2 cellular contexts compared by ENCODE assay signal in the genomic region with DNA sequence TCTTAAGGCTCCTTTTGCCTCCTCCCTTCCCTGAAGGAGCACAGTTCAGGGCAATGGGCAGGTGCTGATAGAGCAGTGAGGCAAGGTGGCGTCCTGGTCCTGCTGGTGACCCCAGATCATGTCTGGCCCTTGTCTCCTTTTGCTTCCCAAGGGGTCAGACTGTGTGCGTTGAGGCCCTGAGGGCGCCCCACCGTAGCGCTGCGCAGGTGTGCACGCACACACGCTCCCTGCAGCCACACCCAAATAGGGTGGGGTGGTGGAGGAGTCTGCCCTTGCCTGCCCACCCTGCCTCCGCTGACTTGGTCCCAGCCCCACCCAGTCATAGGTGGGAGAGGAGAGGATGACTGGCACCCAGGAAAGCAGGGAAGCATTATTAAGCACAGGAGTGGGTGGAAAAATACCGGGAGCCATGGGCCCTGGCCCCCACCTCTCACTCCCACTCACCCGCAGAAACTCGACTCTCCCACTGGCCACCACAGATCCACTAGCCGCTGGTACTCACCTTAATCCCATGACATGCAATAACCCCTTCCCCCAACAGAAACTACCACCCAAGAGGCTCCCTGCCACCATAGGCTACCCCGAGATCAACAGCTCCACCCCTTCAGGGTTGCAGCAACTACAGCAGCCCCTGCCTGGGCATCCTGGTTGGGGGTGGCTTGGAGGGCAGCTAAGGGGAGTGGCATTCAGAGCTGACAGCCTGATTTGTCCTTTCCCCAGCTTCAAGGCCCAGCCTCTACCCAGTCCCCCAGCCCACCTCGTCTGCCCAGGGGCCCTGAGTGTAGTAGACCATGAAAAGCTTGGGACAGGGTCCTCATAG.
TF ChIP-seq lines count a peak whose summit lies in the region.

No MANE protein-coding gene starts in this region.

TF ChIP-seq in HEK293, 187 proteins besides CTCF, POLR2A, EP300 and RAD21:
- TF ChIP-seq ZNF623 (tag by site-specific recombination; IDR thresholded peaks at IDR 0.05), result no peak
- TF ChIP-seq, protein P1, sequence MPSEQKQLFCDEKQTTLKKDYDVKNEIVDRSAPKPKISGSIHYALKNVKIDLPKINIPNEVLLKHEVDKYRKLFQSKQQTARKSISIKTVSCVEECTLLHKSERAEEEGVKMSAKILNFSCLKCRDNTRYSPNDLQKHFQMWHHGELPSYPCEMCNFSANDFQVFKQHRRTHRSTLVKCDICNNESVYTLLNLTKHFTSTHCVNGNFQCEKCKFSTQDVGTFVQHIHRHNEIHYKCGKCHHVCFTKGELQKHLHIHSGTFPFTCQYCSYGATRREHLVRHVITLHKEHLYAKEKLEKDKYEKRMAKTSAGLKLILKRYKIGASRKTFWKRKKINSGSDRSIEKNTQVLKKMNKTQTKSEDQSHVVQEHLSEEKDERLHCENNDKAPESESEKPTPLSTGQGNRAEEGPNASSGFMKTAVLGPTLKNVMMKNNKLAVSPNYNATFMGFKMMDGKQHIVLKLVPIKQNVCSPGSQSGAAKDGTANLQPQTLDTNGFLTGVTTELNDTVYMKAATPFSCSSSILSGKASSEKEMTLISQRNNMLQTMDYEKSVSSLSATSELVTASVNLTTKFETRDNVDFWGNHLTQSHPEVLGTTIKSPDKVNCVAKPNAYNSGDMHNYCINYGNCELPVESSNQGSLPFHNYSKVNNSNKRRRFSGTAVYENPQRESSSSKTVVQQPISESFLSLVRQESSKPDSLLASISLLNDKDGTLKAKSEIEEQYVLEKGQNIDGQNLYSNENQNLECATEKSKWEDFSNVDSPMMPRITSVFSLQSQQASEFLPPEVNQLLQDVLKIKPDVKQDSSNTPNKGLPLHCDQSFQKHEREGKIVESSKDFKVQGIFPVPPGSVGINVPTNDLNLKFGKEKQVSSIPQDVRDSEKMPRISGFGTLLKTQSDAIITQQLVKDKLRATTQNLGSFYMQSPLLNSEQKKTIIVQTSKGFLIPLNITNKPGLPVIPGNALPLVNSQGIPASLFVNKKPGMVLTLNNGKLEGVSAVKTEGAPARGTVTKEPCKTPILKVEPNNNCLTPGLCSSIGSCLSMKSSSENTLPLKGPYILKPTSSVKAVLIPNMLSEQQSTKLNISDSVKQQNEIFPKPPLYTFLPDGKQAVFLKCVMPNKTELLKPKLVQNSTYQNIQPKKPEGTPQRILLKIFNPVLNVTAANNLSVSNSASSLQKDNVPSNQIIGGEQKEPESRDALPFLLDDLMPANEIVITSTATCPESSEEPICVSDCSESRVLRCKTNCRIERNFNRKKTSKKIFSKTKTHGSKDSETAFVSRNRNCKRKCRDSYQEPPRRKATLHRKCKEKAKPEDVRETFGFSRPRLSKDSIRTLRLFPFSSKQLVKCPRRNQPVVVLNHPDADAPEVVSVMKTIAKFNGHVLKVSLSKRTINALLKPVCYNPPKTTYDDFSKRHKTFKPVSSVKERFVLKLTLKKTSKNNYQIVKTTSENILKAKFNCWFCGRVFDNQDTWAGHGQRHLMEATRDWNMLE (tag by site-specific recombination; conservative IDR thresholded peaks at IDR 0.05; ENCODE audit: low read depth), result no peak
- peak; percentile 80 for TF ChIP-seq KLF1 (tag by site-specific recombination; IDR thresholded peaks at IDR 0.05)
- TF ChIP-seq ZFHX2 (tag by site-specific recombination; conservative IDR thresholded peaks at IDR 0.05), result peak; percentile 78
- peak; percentile 88 for TF ChIP-seq EGR2 (tag by site-specific recombination; IDR thresholded peaks at IDR 0.05; ENCODE audit: low read depth)
- TF ChIP-seq, protein P2, sequence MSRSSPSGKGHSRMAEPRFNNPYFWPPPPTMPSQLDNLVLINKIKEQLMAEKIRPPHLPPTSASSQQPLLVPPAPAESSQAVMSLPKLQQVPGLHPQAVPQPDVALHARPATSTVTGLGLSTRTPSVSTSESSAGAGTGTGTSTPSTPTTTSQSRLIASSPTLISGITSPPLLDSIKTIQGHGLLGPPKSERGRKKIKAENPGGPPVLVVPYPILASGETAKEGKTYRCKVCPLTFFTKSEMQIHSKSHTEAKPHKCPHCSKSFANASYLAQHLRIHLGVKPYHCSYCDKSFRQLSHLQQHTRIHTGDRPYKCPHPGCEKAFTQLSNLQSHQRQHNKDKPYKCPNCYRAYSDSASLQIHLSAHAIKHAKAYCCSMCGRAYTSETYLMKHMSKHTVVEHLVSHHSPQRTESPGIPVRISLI (tag by site-specific recombination; IDR thresholded peaks at IDR 0.05), result no peak

TF ChIP-seq in K562, 482 proteins besides CTCF, POLR2A, EP300 and RAD21:
- peak; percentile 41; the same call in 1 of the 2 replicates for TF ChIP-seq POLR2G (IDR thresholded peaks at IDR 0.05; ENCODE audit: low read depth, low read length)
- TF ChIP-seq RBFOX2 (IDR thresholded peaks at IDR 0.05; ENCODE audit: low read depth, low read length), result 0 out of 2 replicates have a peak, but pooled peaks have one; percentile 18
- TF ChIP-seq PRMT5 (CRISPR knock-in tag; IDR thresholded peaks at IDR 0.05), result no peak
- TF ChIP-seq, protein P3, sequence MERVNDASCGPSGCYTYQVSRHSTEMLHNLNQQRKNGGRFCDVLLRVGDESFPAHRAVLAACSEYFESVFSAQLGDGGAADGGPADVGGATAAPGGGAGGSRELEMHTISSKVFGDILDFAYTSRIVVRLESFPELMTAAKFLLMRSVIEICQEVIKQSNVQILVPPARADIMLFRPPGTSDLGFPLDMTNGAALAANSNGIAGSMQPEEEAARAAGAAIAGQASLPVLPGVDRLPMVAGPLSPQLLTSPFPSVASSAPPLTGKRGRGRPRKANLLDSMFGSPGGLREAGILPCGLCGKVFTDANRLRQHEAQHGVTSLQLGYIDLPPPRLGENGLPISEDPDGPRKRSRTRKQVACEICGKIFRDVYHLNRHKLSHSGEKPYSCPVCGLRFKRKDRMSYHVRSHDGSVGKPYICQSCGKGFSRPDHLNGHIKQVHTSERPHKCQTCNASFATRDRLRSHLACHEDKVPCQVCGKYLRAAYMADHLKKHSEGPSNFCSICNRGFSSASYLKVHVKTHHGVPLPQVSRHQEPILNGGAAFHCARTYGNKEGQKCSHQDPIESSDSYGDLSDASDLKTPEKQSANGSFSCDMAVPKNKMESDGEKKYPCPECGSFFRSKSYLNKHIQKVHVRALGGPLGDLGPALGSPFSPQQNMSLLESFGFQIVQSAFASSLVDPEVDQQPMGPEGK (CRISPR knock-in tag; IDR thresholded peaks at IDR 0.05; ENCODE audit: borderline replicate concordance), result no peak
- no peak for TF ChIP-seq TOE1 (IDR thresholded peaks at IDR 0.05; ENCODE audit: borderline replicate concordance)
- TF ChIP-seq TOE1 (CRISPR knock-in tag; IDR thresholded peaks at IDR 0.05; ENCODE audit: borderline replicate concordance, low read depth), result no peak
